2 cellular contexts compared by ENCODE assay signal in the genomic region with DNA sequence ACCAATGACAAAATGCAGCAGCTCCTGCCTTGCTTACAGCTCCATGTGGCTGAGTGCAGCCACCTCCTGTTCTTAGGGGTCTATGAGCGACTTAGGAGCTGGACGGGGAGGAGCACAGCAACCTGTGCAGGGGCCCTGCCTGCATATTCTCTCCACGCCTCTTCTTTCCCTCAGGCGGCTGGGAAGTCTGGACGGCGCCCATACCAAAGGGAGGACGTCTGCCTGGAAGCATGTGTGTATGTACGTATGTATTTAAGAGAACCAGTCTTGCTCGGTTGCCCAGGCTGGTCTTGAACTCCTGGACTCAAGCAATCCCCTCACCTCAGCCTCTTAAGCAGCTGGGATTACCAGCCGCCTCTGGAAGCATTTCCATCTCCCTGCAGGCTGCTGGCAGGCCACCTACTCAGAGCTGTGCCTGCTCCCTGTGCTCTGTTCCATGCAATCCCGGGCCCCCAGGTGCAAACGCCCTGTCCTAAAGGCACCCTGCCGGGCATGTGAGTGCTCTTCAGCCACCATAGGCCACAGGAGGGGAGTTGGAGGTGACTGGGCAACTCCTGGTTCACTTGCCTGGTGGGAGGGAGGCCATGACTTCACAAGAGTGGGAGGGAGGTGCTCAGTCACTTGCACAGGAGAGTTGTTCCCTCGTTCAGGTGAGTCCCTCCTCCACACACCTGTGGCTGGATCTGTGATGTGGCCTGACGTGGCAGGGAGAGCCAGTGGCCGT.
TF ChIP-seq lines count a peak whose summit lies in the region.

No MANE protein-coding gene starts in this region.

TF ChIP-seq in IMR-90, 13 proteins besides CTCF, POLR2A, EP300 and RAD21:
- TF ChIP-seq SMC3 (IDR thresholded peaks at IDR 0.05; ENCODE audit: low read depth, low read length) (no peak), NFE2L2 (IDR thresholded peaks at IDR 0.05; ENCODE audit: low read depth, low read length) (no peak), MXI1 (IDR thresholded peaks at IDR 0.05; ENCODE audit: borderline replicate concordance, low read depth, low read length) (no peak), RCOR1 (IDR thresholded peaks at IDR 0.05; ENCODE audit: insufficient replicate concordance, low read length) (no peak), FOS (IDR thresholded peaks at IDR 0.05; ENCODE audit: low read depth, low read length) (no peak), BHLHE40 (IDR thresholded peaks at IDR 0.05; ENCODE audit: low read depth, low read length) (no peak), MAFK (IDR thresholded peaks at IDR 0.05; ENCODE audit: low read depth, low read length) (no peak), CHD1 (IDR thresholded peaks at IDR 0.05; ENCODE audit: low read depth, low read length) (no peak), CEBPB (IDR thresholded peaks at IDR 0.05; ENCODE audit: low read depth, low read length) (no peak), MAZ (IDR thresholded peaks at IDR 0.05; ENCODE audit: borderline replicate concordance, low read depth, low read length) (no peak), RFX5 (IDR thresholded peaks at IDR 0.05; ENCODE audit: low read depth, low read length) (no peak)
- TF ChIP-seq, protein P1, sequence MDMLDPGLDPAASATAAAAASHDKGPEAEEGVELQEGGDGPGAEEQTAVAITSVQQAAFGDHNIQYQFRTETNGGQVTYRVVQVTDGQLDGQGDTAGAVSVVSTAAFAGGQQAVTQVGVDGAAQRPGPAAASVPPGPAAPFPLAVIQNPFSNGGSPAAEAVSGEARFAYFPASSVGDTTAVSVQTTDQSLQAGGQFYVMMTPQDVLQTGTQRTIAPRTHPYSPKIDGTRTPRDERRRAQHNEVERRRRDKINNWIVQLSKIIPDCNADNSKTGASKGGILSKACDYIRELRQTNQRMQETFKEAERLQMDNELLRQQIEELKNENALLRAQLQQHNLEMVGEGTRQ (IDR thresholded peaks at IDR 0.05; ENCODE audit: low read depth, low read length): no peak
- TF ChIP-seq, protein P2, sequence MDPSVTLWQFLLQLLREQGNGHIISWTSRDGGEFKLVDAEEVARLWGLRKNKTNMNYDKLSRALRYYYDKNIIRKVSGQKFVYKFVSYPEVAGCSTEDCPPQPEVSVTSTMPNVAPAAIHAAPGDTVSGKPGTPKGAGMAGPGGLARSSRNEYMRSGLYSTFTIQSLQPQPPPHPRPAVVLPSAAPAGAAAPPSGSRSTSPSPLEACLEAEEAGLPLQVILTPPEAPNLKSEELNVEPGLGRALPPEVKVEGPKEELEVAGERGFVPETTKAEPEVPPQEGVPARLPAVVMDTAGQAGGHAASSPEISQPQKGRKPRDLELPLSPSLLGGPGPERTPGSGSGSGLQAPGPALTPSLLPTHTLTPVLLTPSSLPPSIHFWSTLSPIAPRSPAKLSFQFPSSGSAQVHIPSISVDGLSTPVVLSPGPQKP (IDR thresholded peaks at IDR 0.05; ENCODE audit: borderline replicate concordance, low read depth, low read length): no peak
TF ChIP-seq in IMR-90: peak in this region for 0.

TF ChIP-seq in H1, 55 proteins besides CTCF, POLR2A, EP300 and RAD21:
- no peak for TF ChIP-seq SAP30 (IDR thresholded peaks at IDR 0.05; ENCODE audit: insufficient read depth, insufficient replicate concordance, low read length)
- no peak for TF ChIP-seq POLR2AphosphoS5 (IDR thresholded peaks at IDR 0.05; ENCODE audit: low read depth, low read length)
- no peak for TF ChIP-seq KDM5A (IDR thresholded peaks at IDR 0.05; ENCODE audit: low read length)
- no peak for TF ChIP-seq KDM1A (IDR thresholded peaks at IDR 0.05; ENCODE audit: borderline replicate concordance, low read length)
- TF ChIP-seq TBP (IDR thresholded peaks at IDR 0.05; ENCODE audit: low read depth, low read length): no peak
- TF ChIP-seq SRF (IDR thresholded peaks at IDR 0.05; ENCODE audit: low read depth, low read length): no peak
- TF ChIP-seq, protein P3, sequence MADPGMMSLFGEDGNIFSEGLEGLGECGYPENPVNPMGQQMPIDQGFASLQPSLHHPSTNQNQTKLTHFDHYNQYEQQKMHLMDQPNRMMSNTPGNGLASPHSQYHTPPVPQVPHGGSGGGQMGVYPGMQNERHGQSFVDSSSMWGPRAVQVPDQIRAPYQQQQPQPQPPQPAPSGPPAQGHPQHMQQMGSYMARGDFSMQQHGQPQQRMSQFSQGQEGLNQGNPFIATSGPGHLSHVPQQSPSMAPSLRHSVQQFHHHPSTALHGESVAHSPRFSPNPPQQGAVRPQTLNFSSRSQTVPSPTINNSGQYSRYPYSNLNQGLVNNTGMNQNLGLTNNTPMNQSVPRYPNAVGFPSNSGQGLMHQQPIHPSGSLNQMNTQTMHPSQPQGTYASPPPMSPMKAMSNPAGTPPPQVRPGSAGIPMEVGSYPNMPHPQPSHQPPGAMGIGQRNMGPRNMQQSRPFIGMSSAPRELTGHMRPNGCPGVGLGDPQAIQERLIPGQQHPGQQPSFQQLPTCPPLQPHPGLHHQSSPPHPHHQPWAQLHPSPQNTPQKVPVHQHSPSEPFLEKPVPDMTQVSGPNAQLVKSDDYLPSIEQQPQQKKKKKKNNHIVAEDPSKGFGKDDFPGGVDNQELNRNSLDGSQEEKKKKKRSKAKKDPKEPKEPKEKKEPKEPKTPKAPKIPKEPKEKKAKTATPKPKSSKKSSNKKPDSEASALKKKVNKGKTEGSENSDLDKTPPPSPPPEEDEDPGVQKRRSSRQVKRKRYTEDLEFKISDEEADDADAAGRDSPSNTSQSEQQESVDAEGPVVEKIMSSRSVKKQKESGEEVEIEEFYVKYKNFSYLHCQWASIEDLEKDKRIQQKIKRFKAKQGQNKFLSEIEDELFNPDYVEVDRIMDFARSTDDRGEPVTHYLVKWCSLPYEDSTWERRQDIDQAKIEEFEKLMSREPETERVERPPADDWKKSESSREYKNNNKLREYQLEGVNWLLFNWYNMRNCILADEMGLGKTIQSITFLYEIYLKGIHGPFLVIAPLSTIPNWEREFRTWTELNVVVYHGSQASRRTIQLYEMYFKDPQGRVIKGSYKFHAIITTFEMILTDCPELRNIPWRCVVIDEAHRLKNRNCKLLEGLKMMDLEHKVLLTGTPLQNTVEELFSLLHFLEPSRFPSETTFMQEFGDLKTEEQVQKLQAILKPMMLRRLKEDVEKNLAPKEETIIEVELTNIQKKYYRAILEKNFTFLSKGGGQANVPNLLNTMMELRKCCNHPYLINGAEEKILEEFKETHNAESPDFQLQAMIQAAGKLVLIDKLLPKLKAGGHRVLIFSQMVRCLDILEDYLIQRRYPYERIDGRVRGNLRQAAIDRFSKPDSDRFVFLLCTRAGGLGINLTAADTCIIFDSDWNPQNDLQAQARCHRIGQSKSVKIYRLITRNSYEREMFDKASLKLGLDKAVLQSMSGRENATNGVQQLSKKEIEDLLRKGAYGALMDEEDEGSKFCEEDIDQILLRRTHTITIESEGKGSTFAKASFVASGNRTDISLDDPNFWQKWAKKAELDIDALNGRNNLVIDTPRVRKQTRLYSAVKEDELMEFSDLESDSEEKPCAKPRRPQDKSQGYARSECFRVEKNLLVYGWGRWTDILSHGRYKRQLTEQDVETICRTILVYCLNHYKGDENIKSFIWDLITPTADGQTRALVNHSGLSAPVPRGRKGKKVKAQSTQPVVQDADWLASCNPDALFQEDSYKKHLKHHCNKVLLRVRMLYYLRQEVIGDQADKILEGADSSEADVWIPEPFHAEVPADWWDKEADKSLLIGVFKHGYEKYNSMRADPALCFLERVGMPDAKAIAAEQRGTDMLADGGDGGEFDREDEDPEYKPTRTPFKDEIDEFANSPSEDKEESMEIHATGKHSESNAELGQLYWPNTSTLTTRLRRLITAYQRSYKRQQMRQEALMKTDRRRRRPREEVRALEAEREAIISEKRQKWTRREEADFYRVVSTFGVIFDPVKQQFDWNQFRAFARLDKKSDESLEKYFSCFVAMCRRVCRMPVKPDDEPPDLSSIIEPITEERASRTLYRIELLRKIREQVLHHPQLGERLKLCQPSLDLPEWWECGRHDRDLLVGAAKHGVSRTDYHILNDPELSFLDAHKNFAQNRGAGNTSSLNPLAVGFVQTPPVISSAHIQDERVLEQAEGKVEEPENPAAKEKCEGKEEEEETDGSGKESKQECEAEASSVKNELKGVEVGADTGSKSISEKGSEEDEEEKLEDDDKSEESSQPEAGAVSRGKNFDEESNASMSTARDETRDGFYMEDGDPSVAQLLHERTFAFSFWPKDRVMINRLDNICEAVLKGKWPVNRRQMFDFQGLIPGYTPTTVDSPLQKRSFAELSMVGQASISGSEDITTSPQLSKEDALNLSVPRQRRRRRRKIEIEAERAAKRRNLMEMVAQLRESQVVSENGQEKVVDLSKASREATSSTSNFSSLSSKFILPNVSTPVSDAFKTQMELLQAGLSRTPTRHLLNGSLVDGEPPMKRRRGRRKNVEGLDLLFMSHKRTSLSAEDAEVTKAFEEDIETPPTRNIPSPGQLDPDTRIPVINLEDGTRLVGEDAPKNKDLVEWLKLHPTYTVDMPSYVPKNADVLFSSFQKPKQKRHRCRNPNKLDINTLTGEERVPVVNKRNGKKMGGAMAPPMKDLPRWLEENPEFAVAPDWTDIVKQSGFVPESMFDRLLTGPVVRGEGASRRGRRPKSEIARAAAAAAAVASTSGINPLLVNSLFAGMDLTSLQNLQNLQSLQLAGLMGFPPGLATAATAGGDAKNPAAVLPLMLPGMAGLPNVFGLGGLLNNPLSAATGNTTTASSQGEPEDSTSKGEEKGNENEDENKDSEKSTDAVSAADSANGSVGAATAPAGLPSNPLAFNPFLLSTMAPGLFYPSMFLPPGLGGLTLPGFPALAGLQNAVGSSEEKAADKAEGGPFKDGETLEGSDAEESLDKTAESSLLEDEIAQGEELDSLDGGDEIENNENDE (IDR thresholded peaks at IDR 0.05; ENCODE audit: insufficient replicate concordance, low read length): no peak
- TF ChIP-seq SP2 (IDR thresholded peaks at IDR 0.05; ENCODE audit: low read length): no peak
- TF ChIP-seq NANOG (IDR thresholded peaks at IDR 0.05; ENCODE audit: insufficient read depth, low read depth, low read length, poor library complexity, severe bottlenecking): no peak
- TF ChIP-seq CEBPB (IDR thresholded peaks at IDR 0.05; ENCODE audit: low read depth, low read length): no peak
